ENCODE assay signal across 23 cellular contexts in genomic region chr1:153356392-153357075, GRCh38. TPM values are rescaled to one million over a fixed set of nuclear protein-coding genes. Genes with fewer than 3 reads are reported as not detected.
A peak's percentile ranks its signal among the peaks of the same experiment; 100 is the strongest.
DNase-seq lines count a peak whose midpoint lies in the region; ATAC-seq and TF ChIP-seq lines count a peak whose summit lies in the region.
"Had no signal": no experiment of that assay in that cellular context is flagged by ENCODE, and none has a peak within 500 bp of the region (broad histone marks: within the 10 kb centered on the region; RNA-seq: fewer than 3 reads in every experiment).

No MANE protein-coding gene starts in this region.

- peaks cover 4% of the 10 kb centered on the region for H3K4me1 Mint-ChIP-seq in activated T-helper 17 cell treated with anti-CD3 and anti-CD28 coated beads, Interleukin-2, amount 50 U/mL, for 72 hours
- H3K4me1 Mint-ChIP-seq in type B pancreatic cell (ENCODE audit: unreplicated experiment), result peaks cover 3% of the 10 kb centered on the region

- 66 to 71% methylated on average over 8 of the region's 8 CpGs for WGBS in esophagus squamous epithelium, 2 donors

- H3K9me3 ChIP-seq in esophagus squamous epithelium, result no peaks in the 10 kb centered on the region

- no peak overlapping the region for H3K4me3 ChIP-seq in esophagus squamous epithelium

- no peak for TF ChIP-seq POLR2A in esophagus squamous epithelium (IDR thresholded peaks at IDR 0.05)

- DNase-seq in NCI-H69 (lab: John Stamatoyannopoulos, UW) (peak; percentile 9), esophagus squamous epithelium (lab: John Stamatoyannopoulos, UW) (no peak), type B pancreatic cell (ENCODE audit: extremely low spot score, unreplicated experiment) (peak; percentile 55)
- no peak for DNase-seq in stimulated activated CD8-positive, alpha-beta memory T cell treated with anti-CD3 and anti-CD28 coated beads, Interleukin-4, amount 100 ng/mL, for 48 hours
- DNase-seq: activated CD4-positive, alpha-beta T cell treated with anti-CD3 and anti-CD28 coated beads for 4 hours; activated naive CD4-positive, alpha-beta T cell treated with anti-CD3 and anti-CD28 coated beads, Interleukin-2, amount 10 ng/mL, durations not matched to agents 7 days and 5 days; activated T-cell treated with anti-CD3 and anti-CD28 coated beads, Interleukin-2, amount 50 U/mL, for 72 hours; amniotic stem cell; cortex of kidney; EL; kidney; NCI-H2081; NCI-H345; NCI-H82; Right ventricle myocardium superior had no signal

- peak overlapping the region; percentile 86 to 94 (median 93) for H3K27ac ChIP-seq in esophagus squamous epithelium
- H3K27ac ChIP-seq: C4-2B had no signal

- TF ChIP-seq CTCF in esophagus squamous epithelium (IDR thresholded peaks at IDR 0.05), result no peak
- no peak for TF ChIP-seq CTCF in type B pancreatic cell (conservative IDR thresholded peaks at IDR 0.05)

- H3K27ac Mint-ChIP-seq in activated T-helper 17 cell treated with anti-CD3 and anti-CD28 coated beads, Interleukin-2, amount 50 U/mL, for 72 hours, result peak overlapping the region; percentile 45
- peak overlapping the region; percentile 92 for H3K27ac Mint-ChIP-seq in type B pancreatic cell
- H3K27ac Mint-ChIP-seq: activated naive CD4-positive, alpha-beta T cell treated with anti-CD3 and anti-CD28 coated beads, Interleukin-2, amount 10 ng/mL, durations not matched to agents 7 days and 5 days; activated T-cell treated with anti-CD3 and anti-CD28 coated beads, Interleukin-2, amount 50 U/mL, for 72 hours had no signal

- H3K4me1 ChIP-seq in esophagus squamous epithelium, result peaks cover 11 to 59% (median 23%) of the 10 kb centered on the region in 3 donors

- H3K36me3 Mint-ChIP-seq in activated T-helper 17 cell treated with anti-CD3 and anti-CD28 coated beads, Interleukin-2, amount 50 U/mL, for 72 hours (ENCODE audit: low read depth), result no peaks in the 10 kb centered on the region
- peaks cover 4% of the 10 kb centered on the region for H3K36me3 Mint-ChIP-seq in type B pancreatic cell
- H3K36me3 Mint-ChIP-seq: activated naive CD4-positive, alpha-beta T cell treated with anti-CD3 and anti-CD28 coated beads, Interleukin-2, amount 10 ng/mL, durations not matched to agents 7 days and 5 days had no signal

- intact Hi-C loops in esophagus squamous epithelium (cut with DNase I), result loop anchor here (5.0 kb wide), 1 partner anchor 136 kb away; no protein-coding TSS in a partner anchor

- peaks cover 0 to 17% (median 0%) of the 10 kb centered on the region in 4 donors for H3K27me3 ChIP-seq in esophagus squamous epithelium

- no peaks in the 10 kb centered on the region for H3K36me3 ChIP-seq in esophagus squamous epithelium

- ATAC-seq in activated T-helper 17 cell treated with anti-CD3 and anti-CD28 coated beads, Interleukin-2, amount 50 U/mL, for 72 hours (replicated peaks), result no peak
- no peak for ATAC-seq in GM21447 (IDR thresholded peaks at IDR 0.05; ENCODE audit: unreplicated experiment)
- no peak for ATAC-seq in GM19395 (IDR thresholded peaks at IDR 0.05; ENCODE audit: unreplicated experiment)

- H3K9me3 Mint-ChIP-seq in activated T-helper 17 cell treated with anti-CD3 and anti-CD28 coated beads, Interleukin-2, amount 50 U/mL, for 72 hours, result no peaks in the 10 kb centered on the region
- no peaks in the 10 kb centered on the region for H3K9me3 Mint-ChIP-seq in type B pancreatic cell
- H3K9me3 Mint-ChIP-seq: activated naive CD4-positive, alpha-beta T cell treated with anti-CD3 and anti-CD28 coated beads, Interleukin-2, amount 10 ng/mL, durations not matched to agents 7 days and 5 days; activated T-cell treated with anti-CD3 and anti-CD28 coated beads, Interleukin-2, amount 50 U/mL, for 72 hours had no signal

- H3K27me3 Mint-ChIP-seq in activated T-helper 17 cell treated with anti-CD3 and anti-CD28 coated beads, Interleukin-2, amount 50 U/mL, for 72 hours, result peaks cover 4% of the 10 kb centered on the region
- H3K27me3 Mint-ChIP-seq in type B pancreatic cell, result no peaks in the 10 kb centered on the region

- no peak overlapping the region for H3K4me3 Mint-ChIP-seq in activated T-helper 17 cell treated with anti-CD3 and anti-CD28 coated beads, Interleukin-2, amount 50 U/mL, for 72 hours
- H3K4me3 Mint-ChIP-seq in type B pancreatic cell, result peak overlapping the region; percentile 14
- H3K4me3 Mint-ChIP-seq: activated naive CD4-positive, alpha-beta T cell treated with anti-CD3 and anti-CD28 coated beads, Interleukin-2, amount 10 ng/mL, durations not matched to agents 7 days and 5 days; activated T-cell treated with anti-CD3 and anti-CD28 coated beads, Interleukin-2, amount 50 U/mL, for 72 hours had no signal

RNA-seq across cellular contexts. Expression of gene S100A9, which starts 1.1 kb away (rescaled TPM):
- total RNA-seq in activated T-helper 17 cell treated with anti-CD3 and anti-CD28 coated beads, Interleukin-2, amount 50 U/mL, for 72 hours, result under 1 TPM in 1 of 2 donors, not detected in 1; 0.66 TPM
- total RNA-seq in esophagus squamous epithelium, result over 10,000 TPM; 15,145 to 90,256 (median 57,331) TPM
- total RNA-seq in type B pancreatic cell (ENCODE audit: low replicate concordance), result 1,065 and 1,707 TPM in 2 replicates
- total RNA-seq: activated T-cell treated with anti-CD3 and anti-CD28 coated beads, Interleukin-2, amount 50 U/mL, for 72 hours; myocyte; OCI-LY7 had no signal

RNA-seq across cellular contexts. Expression of gene PGLYRP4, which starts 7.9 kb away (rescaled TPM):
- under 1 TPM; 0.22 to 0.26 TPM for total RNA-seq in activated T-helper 17 cell treated with anti-CD3 and anti-CD28 coated beads, Interleukin-2, amount 50 U/mL, for 72 hours
- 10 to 100 TPM in 1 of 4 donors, 1 to 10 TPM in 3; 4.2 to 15.1 (median 6.9) TPM for total RNA-seq in esophagus squamous epithelium
- total RNA-seq in type B pancreatic cell (ENCODE audit: low replicate concordance), result 4.4 and 5.9 TPM in 2 replicates
- total RNA-seq: kidney, M059J, myocyte, OCI-LY7, pulmonary artery endothelial cell, Right ventricle myocardium superior had no signal

RNA-seq across cellular contexts. Expression of gene S100A12, which starts 18.9 kb away (rescaled TPM):
- not detected for total RNA-seq in activated T-helper 17 cell treated with anti-CD3 and anti-CD28 coated beads, Interleukin-2, amount 50 U/mL, for 72 hours
- total RNA-seq in esophagus squamous epithelium (100 to 1,000 TPM in 1 of 4 donors, 10 to 100 TPM in 3; 16.2 to 154 (median 49.0) TPM), type B pancreatic cell (ENCODE audit: low replicate concordance) (0.62 TPM in 1 of 2 replicates, not detected in the other)
- total RNA-seq: activated T-cell treated with anti-CD3 and anti-CD28 coated beads, Interleukin-2, amount 50 U/mL, for 72 hours; M059J; myocyte; OCI-LY7; pulmonary artery endothelial cell had no signal

RNA-seq across cellular contexts. Expression of gene S100A8, which starts 34.3 kb away (rescaled TPM):
- total RNA-seq in activated T-helper 17 cell treated with anti-CD3 and anti-CD28 coated beads, Interleukin-2, amount 50 U/mL, for 72 hours, result not detected
- over 10,000 TPM in 3 of 4 donors, 1,000 to 10,000 TPM in 1; 4,308 to 17,245 (median 15,998) TPM for total RNA-seq in esophagus squamous epithelium
- 667 and 678 TPM in 2 replicates for total RNA-seq in type B pancreatic cell (ENCODE audit: low replicate concordance)
- total RNA-seq: activated T-cell treated with anti-CD3 and anti-CD28 coated beads, Interleukin-2, amount 50 U/mL, for 72 hours; myocyte; OCI-LY7; pulmonary artery endothelial cell had no signal

RNA-seq across cellular contexts. Expression of gene PGLYRP3, which starts 43.8 kb away (rescaled TPM):
- total RNA-seq in activated T-helper 17 cell treated with anti-CD3 and anti-CD28 coated beads, Interleukin-2, amount 50 U/mL, for 72 hours, result not detected
- total RNA-seq in esophagus squamous epithelium (10 to 100 TPM; 14.3 to 44.0 (median 23.8) TPM), type B pancreatic cell (ENCODE audit: low replicate concordance) (0.87 and 1.3 TPM in 2 replicates)
- total RNA-seq: activated T-cell treated with anti-CD3 and anti-CD28 coated beads, Interleukin-2, amount 50 U/mL, for 72 hours; kidney; M059J; myocyte; OCI-LY7; pulmonary artery endothelial cell; Right ventricle myocardium superior had no signal

Comparison
In these comparisons a context has a peak if more than half of its experiments do, and no peak if none do; other contexts are left out.
1. DNase-seq: peak in NCI-H69 (single experiment) and type B pancreatic cell (single experiment); none in esophagus squamous epithelium (single experiment) and stimulated activated CD8-positive, alpha-beta memory T cell treated with anti-CD3 and anti-CD28 coated beads, Interleukin-4, amount 100 ng/mL, for 48 hours (single experiment).
2. RNA of gene S100A9, which starts 1.1 kb away (total RNA-seq): 15,145 to 90,256 TPM in esophagus squamous epithelium and 1,065 to 1,707 TPM in type B pancreatic cell; 0.66 TPM in activated T-helper 17 cell treated with anti-CD3 and anti-CD28 coated beads, Interleukin-2, amount 50 U/mL, for 72 hours; every median in the first group is over 100 times any median in the second.
3. RNA of gene S100A12, which starts 18.9 kb away (total RNA-seq): 16.2 to 154 TPM in esophagus squamous epithelium; 0.62 TPM in type B pancreatic cell and not detected in activated T-helper 17 cell treated with anti-CD3 and anti-CD28 coated beads, Interleukin-2, amount 50 U/mL, for 72 hours; every median in the first group is over 10 times any median in the second.